14 cellular contexts compared by ENCODE assay signal in the genomic region with DNA sequence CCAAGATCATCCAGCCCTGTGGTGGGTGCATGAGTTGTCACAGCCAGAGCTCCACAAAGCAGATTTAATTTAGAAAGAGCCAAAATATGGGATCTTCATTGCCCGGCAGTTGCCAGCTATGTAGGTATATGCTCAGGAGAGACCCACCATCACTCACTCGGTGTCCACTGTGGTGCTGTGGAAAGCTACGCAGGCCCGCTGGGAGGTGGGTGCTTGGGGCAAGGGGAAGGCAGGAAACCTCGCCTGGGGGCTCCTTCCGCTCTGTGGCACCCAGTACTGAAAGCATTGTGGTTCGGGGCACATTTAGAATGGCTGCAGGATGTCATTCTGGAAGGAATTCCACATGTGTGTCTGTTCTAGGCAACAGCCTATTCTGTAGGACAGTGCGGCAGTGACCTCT.
A peak's percentile ranks its signal among the peaks of the same experiment; 100 is the strongest.
DNase-seq lines count a peak whose midpoint lies in the region; ATAC-seq and TF ChIP-seq lines count a peak whose summit lies in the region.
"Had no signal": no experiment of that assay in that cellular context is flagged by ENCODE, and none has a peak within 500 bp of the region (broad histone marks: within the 10 kb centered on the region; RNA-seq: fewer than 3 reads in every experiment).

No MANE protein-coding gene starts in this region.

- H3K9me3 Mint-ChIP-seq in glutamatergic neuron (ENCODE audit: unreplicated experiment) = peaks cover 2% of the 10 kb centered on the region
- H3K9me3 Mint-ChIP-seq: CD4-positive, alpha-beta memory T cell had no signal

- no peak overlapping the region for H3K4me3 ChIP-seq in right cardiac atrium (ENCODE audit: low read length)
- no peak overlapping the region for H3K4me3 ChIP-seq in HAP-1
- H3K4me3 ChIP-seq in coronary artery = no peak overlapping the region
- H3K4me3 ChIP-seq: GM12878, GM23248 had no signal

- H3K36me3 Mint-ChIP-seq in glutamatergic neuron (ENCODE audit: unreplicated experiment) = no peaks in the 10 kb centered on the region
- H3K36me3 Mint-ChIP-seq: CD4-positive, alpha-beta memory T cell had no signal

- no peaks in the 10 kb centered on the region for H3K36me3 ChIP-seq in HAP-1 (replicated peaks)

- WGBS in right cardiac atrium = 90% methylated on average over 8 of the region's 8 CpGs

- H3K9me3 ChIP-seq in right cardiac atrium (ENCODE audit: control insufficient read depth, low read length) (no peaks in the 10 kb centered on the region), HAP-1 (no peaks in the 10 kb centered on the region)

- TF ChIP-seq CTCF in glutamatergic neuron (IDR thresholded peaks at IDR 0.05; ENCODE audit: partially characterized antibody, unreplicated experiment) (no peak), coronary artery (IDR thresholded peaks at IDR 0.05) (no peak)

- H3K27me3 ChIP-seq in right cardiac atrium (ENCODE audit: control insufficient read depth, insufficient read depth) (no peaks in the 10 kb centered on the region), HAP-1 (ENCODE audit: low read depth) (peaks cover 30% of the 10 kb centered on the region)

- intact Hi-C loops in left ventricle myocardium superior (cut with micrococcal nuclease) = no loop called here
- intact Hi-C loops in right cardiac atrium (cut with DNase I) = no loop called here
- intact Hi-C loops in posterior vena cava (cut with DNase I) = no loop called here

- peaks cover 20% of the 10 kb centered on the region for H3K4me1 Mint-ChIP-seq in glutamatergic neuron (ENCODE audit: low read depth, unreplicated experiment)

- H3K4me1 ChIP-seq in right cardiac atrium (ENCODE audit: control insufficient read depth, insufficient read depth, low read length) = no peaks in the 10 kb centered on the region
- no peaks in the 10 kb centered on the region for H3K4me1 ChIP-seq in HAP-1

- H3K27ac Mint-ChIP-seq in glutamatergic neuron (ENCODE audit: unreplicated experiment) = no peak overlapping the region
- H3K27ac Mint-ChIP-seq: CD4-positive, alpha-beta memory T cell had no signal

- in situ Hi-C loops in HAP-1 (cut with MboI; ENCODE audit: low sequenced_read_pairs) = no loop called here

- peak; percentile 14 for DNase-seq in left ventricle myocardium superior
- no peak for DNase-seq in right cardiac atrium
- peak; percentile 7 for DNase-seq in glutamatergic neuron
- DNase-seq in posterior vena cava (ENCODE audit: low spot score) = peak; percentile 60
- DNase-seq in HAP-1 (ENCODE audit: low spot score in 2 of 2) = no peak
- no peak for DNase-seq in coronary artery (ENCODE audit: low spot score)
- DNase-seq in NK-92 (lab: John Stamatoyannopoulos, UW; ENCODE audit: unreplicated experiment) = no peak
- DNase-seq: ACHN; CD4-positive, alpha-beta memory T cell; DMS79; GM23248; IMR-90 had no signal

- H3K27ac ChIP-seq in right cardiac atrium (ENCODE audit: low read length) = no peak overlapping the region
- H3K27ac ChIP-seq in coronary artery = no peak overlapping the region
- H3K27ac ChIP-seq: C4-2B, GM23248 had no signal

- peaks cover 5% of the 10 kb centered on the region for H3K27me3 Mint-ChIP-seq in glutamatergic neuron (ENCODE audit: unreplicated experiment)

- ATAC-seq in left ventricle myocardium superior (no peak), right cardiac atrium (no peak)
- ATAC-seq: GM12878 had no signal

- H3K4me3 Mint-ChIP-seq in glutamatergic neuron (ENCODE audit: unreplicated experiment) = no peak overlapping the region

Comparison
In these comparisons a context has a peak if more than half of its experiments do, and no peak if none do; other contexts are left out.
1. DNase-seq: peak in left ventricle myocardium superior (single experiment), glutamatergic neuron (single experiment) and posterior vena cava (single experiment); none in right cardiac atrium (0 of 3), HAP-1 (0 of 2), coronary artery (single experiment) and NK-92 (single experiment).